Comparison of ENCODE assay signal across 8 cellular contexts in genomic region chr10:3774814-3775670, GRCh38. TPM values are rescaled to one million over a fixed set of nuclear protein-coding genes. Genes with fewer than 3 reads are reported as not detected.
A peak's percentile ranks its signal among the peaks of the same experiment; 100 is the strongest.
DNase-seq lines count a peak whose midpoint lies in the region; ATAC-seq and TF ChIP-seq lines count a peak whose summit lies in the region.

No MANE protein-coding gene starts in this region.

- peak; percentile 62 for DNase-seq in ELF-1 (ENCODE audit: low read depth, low spot score)
- DNase-seq in RWPE2 (ENCODE audit: low spot score) = no peak
- DNase-seq in endodermal cell = peak; percentile 55
- DNase-seq in naive thymus-derived CD8-positive, alpha-beta T cell = no peak
- no peak for DNase-seq in GM19238 (ENCODE audit: insufficient read length, low spot score)
- DNase-seq in NCI-H1417 treated with DMSO at 0.1 percent for 48 hours (lab: John Stamatoyannopoulos, UW) = no peak
- no peak for DNase-seq in activated CD4-positive, CD25-positive, alpha-beta regulatory T cell (lab: John Stamatoyannopoulos, UW)

- no peak overlapping the region for H3K4me3 ChIP-seq in RWPE2 (ENCODE audit: severe bottlenecking)
- no peak overlapping the region for H3K4me3 ChIP-seq in endodermal cell (ENCODE audit: low read length)

- WGBS in endodermal cell (ENCODE audit: insufficient coverage in 1 of 2, insufficient read length in 1 of 2), 2 experiments = 93 to 94% methylated on average over 17 to 20 of the region's 20 CpGs

- H3K9ac ChIP-seq in endodermal cell (ENCODE audit: extremely low read depth, low read length, poor library complexity, severe bottlenecking) = no peak overlapping the region

- H3K36me3 ChIP-seq in RWPE2 (ENCODE audit: low read depth) (peaks cover 45% of the 10 kb centered on the region), endodermal cell (ENCODE audit: control insufficient read depth, insufficient read depth, low read length) (peaks cover 51% of the 10 kb centered on the region)

- peaks cover 43% of the 10 kb centered on the region for H3K36me3 Mint-ChIP-seq in endodermal cell (ENCODE audit: low read depth)
- peaks cover 4 to 49% (median 9%) of the 10 kb centered on the region in 3 donors for H3K36me3 Mint-ChIP-seq in naive thymus-derived CD8-positive, alpha-beta T cell

- ATAC-seq in RWPE2 (ENCODE audit: low read depth) (peak; percentile 37), HG02884 (IDR thresholded peaks at IDR 0.05; ENCODE audit: unreplicated experiment) (no peak)
- ATAC-seq in naive thymus-derived CD8-positive, alpha-beta T cell = peak in 1 of 2 donors; percentile 3

- no peaks in the 10 kb centered on the region for H3K27me3 Mint-ChIP-seq in endodermal cell (ENCODE audit: insufficient read depth)
- no peaks in the 10 kb centered on the region for H3K27me3 Mint-ChIP-seq in naive thymus-derived CD8-positive, alpha-beta T cell

- TF ChIP-seq CTCF in RWPE2 (IDR thresholded peaks at IDR 0.05; ENCODE audit: poor library complexity, severe bottlenecking) (no peak), endodermal cell (conservative IDR thresholded peaks at IDR 0.05) (no peak)

- H3K4me1 Mint-ChIP-seq in endodermal cell = peaks cover 41% of the 10 kb centered on the region
- peaks cover 14 to 52% (median 42%) of the 10 kb centered on the region in 4 donors for H3K4me1 Mint-ChIP-seq in naive thymus-derived CD8-positive, alpha-beta T cell

- H3K27me3 ChIP-seq in RWPE2 (ENCODE audit: insufficient read depth, poor library complexity, severe bottlenecking) = no peaks in the 10 kb centered on the region
- no peaks in the 10 kb centered on the region for H3K27me3 ChIP-seq in endodermal cell (ENCODE audit: control insufficient read depth, insufficient read depth, low read length, poor library complexity, severe bottlenecking)

- H3K9me3 ChIP-seq in RWPE2 (ENCODE audit: severe bottlenecking) = no peaks in the 10 kb centered on the region
- no peaks in the 10 kb centered on the region for H3K9me3 ChIP-seq in endodermal cell (ENCODE audit: control insufficient read depth, low read length)

- H3K4me3 Mint-ChIP-seq in endodermal cell = no peak overlapping the region
- H3K4me3 Mint-ChIP-seq in naive thymus-derived CD8-positive, alpha-beta T cell = peak overlapping the region in 4 of 10 donors; percentile 4 to 39 (median 11)

- H3K9me3 Mint-ChIP-seq in endodermal cell = no peaks in the 10 kb centered on the region
- no peaks in the 10 kb centered on the region for H3K9me3 Mint-ChIP-seq in naive thymus-derived CD8-positive, alpha-beta T cell

- peak overlapping the region; percentile 94 for H3K27ac Mint-ChIP-seq in endodermal cell
- H3K27ac Mint-ChIP-seq in naive thymus-derived CD8-positive, alpha-beta T cell = peak overlapping the region in 8 of 10 donors; percentile 17 to 96 (median 76)

- POLR2A ChIA-PET in naive thymus-derived CD8-positive, alpha-beta T cell (lab: Charles Lee) = interaction anchor here (0.8 to 4.0 kb wide), 4 partner anchors 9 to 30 kb away, joined by 3 to 33 read pairs (median 3); partner anchors contain the start of gene KLF6

- H3K27ac ChIP-seq in RWPE2 (ENCODE audit: poor library complexity, severe bottlenecking) (peak overlapping the region; percentile 99), endodermal cell (ENCODE audit: low read depth, low read length) (peak overlapping the region; percentile 9)

- peaks cover 50% of the 10 kb centered on the region for H3K4me1 ChIP-seq in RWPE2 (ENCODE audit: insufficient read depth, poor library complexity, severe bottlenecking)
- H3K4me1 ChIP-seq in endodermal cell (ENCODE audit: control insufficient read depth, insufficient read depth, low read length) = peaks cover 21% of the 10 kb centered on the region

RNA-seq across cellular contexts. Expression of gene KLF6, which starts 10.0 kb away (rescaled TPM):
- total RNA-seq in endodermal cell = 10 to 100 TPM; 59.0 to 71.2 TPM
- polyA plus RNA-seq in endodermal cell (2013, experiment 1 of 2) = 36.4 TPM
- polyA plus RNA-seq in endodermal cell (2013, experiment 2 of 2) = 43.6 TPM
- 100 to 1,000 TPM; 147 to 155 TPM for total RNA-seq in naive thymus-derived CD8-positive, alpha-beta T cell
- 100 to 1,000 TPM; 106 to 294 (median 115) TPM for polyA plus RNA-seq in naive thymus-derived CD8-positive, alpha-beta T cell

Comparison
In these comparisons a context has a peak if more than half of its experiments do, and no peak if none do; other contexts are left out.
1. DNase-seq: peak in ELF-1 (single experiment) and endodermal cell (single experiment); none in RWPE2 (single experiment), naive thymus-derived CD8-positive, alpha-beta T cell (0 of 10), GM19238 (single experiment), NCI-H1417 treated with DMSO at 0.1 percent for 48 hours (single experiment) and activated CD4-positive, CD25-positive, alpha-beta regulatory T cell (0 of 4).